ENCODE assay signal across 7 cellular contexts in the genomic region with DNA sequence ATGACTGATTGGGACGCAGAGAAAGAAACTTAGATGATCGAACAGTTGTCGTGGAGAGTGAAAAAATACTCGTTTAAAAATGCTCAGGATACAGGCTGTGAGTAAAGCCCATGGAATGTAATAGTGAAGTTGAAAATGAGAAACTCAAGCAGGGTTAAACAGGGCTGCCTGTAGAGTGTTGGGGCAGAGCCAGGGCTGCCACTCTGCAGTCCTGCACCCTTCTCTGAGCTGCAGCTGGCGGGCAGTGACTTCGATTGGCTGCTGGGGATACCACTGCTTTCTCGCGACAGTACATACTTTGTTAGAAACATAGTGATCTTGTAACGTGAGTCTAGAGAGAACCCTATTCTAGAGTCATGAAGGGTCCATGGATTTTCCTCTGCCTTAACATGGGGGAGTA.
DNase-seq lines count a peak whose midpoint lies in the region; ATAC-seq, FAIRE-seq and TF ChIP-seq lines count a peak whose summit lies in the region.

No MANE protein-coding gene starts in this region.

- no peak for FAIRE-seq in bronchial epithelial cell (lab: Jason Lieb, UNC)

- H3K4me1 ChIP-seq in HUES48 (ENCODE audit: control insufficient read depth, insufficient read depth, low read length) (peaks cover 64% of the 10 kb centered on the region), thoracic aorta (ENCODE audit: control insufficient read depth in 1 of 2, low read depth in 2 of 2) (peaks cover 33 to 92% of the 10 kb centered on the region in 2 donors)

- H3K36me3 ChIP-seq in HUES48 (ENCODE audit: control insufficient read depth, insufficient read depth, low read length) (no peaks in the 10 kb centered on the region), bronchial epithelial cell (ENCODE audit: control insufficient read depth, insufficient read depth, low read length) (peaks cover 2% of the 10 kb centered on the region), thoracic aorta (no peaks in the 10 kb centered on the region)

- H3K9me3 ChIP-seq in HUES48 (ENCODE audit: control insufficient read depth, insufficient read depth, low read length) = no peaks in the 10 kb centered on the region
- H3K9me3 ChIP-seq in thoracic aorta = no peaks in the 10 kb centered on the region

- ATAC-seq in thoracic aorta (ENCODE audit: insufficient number of reproducible peaks, low FRiP score, low read depth) = peak; percentile 73

- TF ChIP-seq CTCF in bronchial epithelial cell (IDR thresholded peaks at IDR 0.05; ENCODE audit: insufficient read depth, low read length, severe bottlenecking) (no peak), thoracic aorta (IDR thresholded peaks at IDR 0.05) (no peak)

- no peak overlapping the region for H3K9ac ChIP-seq in HUES48 (ENCODE audit: low read depth, low read length)

- no peaks in the 10 kb centered on the region for H3K27me3 ChIP-seq in HUES48 (ENCODE audit: control insufficient read depth, insufficient read depth, low read length)
- no peaks in the 10 kb centered on the region for H3K27me3 ChIP-seq in bronchial epithelial cell (ENCODE audit: control insufficient read depth, insufficient read depth, low read length)
- no peaks in the 10 kb centered on the region for H3K27me3 ChIP-seq in thoracic aorta (replicated peaks; ENCODE audit: insufficient read depth)

- H3K27ac ChIP-seq in HUES48 (ENCODE audit: low read depth, low read length) (peak overlapping the region; percentile 96), thoracic aorta (peak overlapping the region; percentile 47 to 68)

- H3K4me3 ChIP-seq in HUES48 (ENCODE audit: low read depth, low read length) = no peak overlapping the region; the same call in 1 of the 2 replicates
- no peak overlapping the region for H3K4me3 ChIP-seq in bronchial epithelial cell (ENCODE audit: low read depth, low read length)
- H3K4me3 ChIP-seq in thoracic aorta = peak overlapping the region; percentile 45

- peak; percentile 61 for DNase-seq in bronchial epithelial cell (ENCODE audit: low read depth)
- peak; percentile 85 for DNase-seq in kidney tubule cell (ENCODE audit: low spot score)
- DNase-seq in thoracic aorta (ENCODE audit: low spot score) = no peak
- DNase-seq in NCI-H1436 (lab: John Stamatoyannopoulos, UW) = no peak
- no peak for DNase-seq in activated effector memory CD4-positive, alpha-beta T cell treated with anti-CD3 and anti-CD28 coated beads, Interleukin-2, amount 50 U/mL, for 16 hours
- no peak for DNase-seq in ureter (ENCODE audit: low spot score)

Comparison
In these comparisons a context has a peak if more than half of its experiments do, and no peak if none do; other contexts are left out.
1. DNase-seq: peak in bronchial epithelial cell (single experiment) and kidney tubule cell (single experiment); none in thoracic aorta (single experiment), NCI-H1436 (single experiment), activated effector memory CD4-positive, alpha-beta T cell treated with anti-CD3 and anti-CD28 coated beads, Interleukin-2, amount 50 U/mL, for 16 hours (single experiment) and ureter (single experiment).